ENCODE assay signal across 18 cellular contexts in genomic region chr3:71018794-71019193, GRCh38.
A peak's percentile ranks its signal among the peaks of the same experiment; 100 is the strongest.
DNase-seq lines count a peak whose midpoint lies in the region; ATAC-seq and TF ChIP-seq lines count a peak whose summit lies in the region.
"Had no signal": no experiment of that assay in that cellular context is flagged by ENCODE, and none has a peak within 500 bp of the region (broad histone marks: within the 10 kb centered on the region; RNA-seq: fewer than 3 reads in every experiment).

No MANE protein-coding gene starts in this region.

- no peaks in the 10 kb centered on the region for H3K27me3 Mint-ChIP-seq in activated CD8-positive, alpha-beta T cell treated with anti-CD3 and anti-CD28 coated beads for 36 hours
- no peaks in the 10 kb centered on the region for H3K27me3 Mint-ChIP-seq in activated CD8-positive, alpha-beta T cell treated with anti-CD3 and anti-CD28 coated beads, Interleukin-2, amount 10 ng/mL, durations not matched to agents 7 days and 5 days (ENCODE audit: low read depth)

- peaks cover 70% of the 10 kb centered on the region for H3K36me3 Mint-ChIP-seq in activated CD8-positive, alpha-beta T cell treated with anti-CD3 and anti-CD28 coated beads for 36 hours (ENCODE audit: low read depth)
- peaks cover 55% of the 10 kb centered on the region for H3K36me3 Mint-ChIP-seq in activated CD8-positive, alpha-beta T cell treated with anti-CD3 and anti-CD28 coated beads, Interleukin-2, amount 10 ng/mL, durations not matched to agents 7 days and 5 days (ENCODE audit: low read depth)

- H3K4me3 Mint-ChIP-seq in activated CD8-positive, alpha-beta T cell treated with anti-CD3 and anti-CD28 coated beads for 36 hours: no peak overlapping the region
- no peak overlapping the region for H3K4me3 Mint-ChIP-seq in activated CD8-positive, alpha-beta T cell treated with anti-CD3 and anti-CD28 coated beads, Interleukin-2, amount 10 ng/mL, durations not matched to agents 7 days and 5 days
- H3K4me3 Mint-ChIP-seq: H9; nephron progenitor cell; T-helper 1 cell treated with Interleukin-12 subunit alpha and Interleukin-12 subunit beta and Interleukin-4 antibody, amounts not matched to agents 30 μg/mL and 1 μg/mL, for 36 hours had no signal

- H3K27ac ChIP-seq in angular gyrus (ENCODE audit: low read depth, low read length) (peak overlapping the region; percentile 42), layer of hippocampus (ENCODE audit: low read depth, low read length) (peak overlapping the region; percentile 27), substantia nigra (ENCODE audit: low read depth, low read length, poor library complexity, severe bottlenecking) (peak overlapping the region; percentile 9)
- H3K27ac ChIP-seq: psoas muscle had no signal

- POLR2A ChIA-PET in activated CD8-positive, alpha-beta T cell treated with anti-CD3 and anti-CD28 coated beads for 36 hours (lab: Charles Lee): interaction anchor here (0.6 to 2.4 kb wide), 3 partner anchors 10 to 671 kb away, joined by 3 to 6 read pairs (median 5); no protein-coding TSS in a partner anchor
- POLR2A ChIA-PET in activated CD8-positive, alpha-beta T cell treated with anti-CD3 and anti-CD28 coated beads, Interleukin-2, amount 10 ng/mL, durations not matched to agents 7 days and 5 days (lab: Charles Lee): no interaction called here

- H3K27me3 ChIP-seq in layer of hippocampus (ENCODE audit: control insufficient read depth, insufficient read depth, low read length): no peaks in the 10 kb centered on the region

- H3K4me3 ChIP-seq in foreskin fibroblast (ENCODE audit: low read depth in 1 of 2, low read length in 2 of 2): no peak overlapping the region
- H3K4me3 ChIP-seq: psoas muscle had no signal

- peak overlapping the region; percentile 30 for H3K27ac Mint-ChIP-seq in activated CD8-positive, alpha-beta T cell treated with anti-CD3 and anti-CD28 coated beads for 36 hours
- no peak overlapping the region for H3K27ac Mint-ChIP-seq in activated CD8-positive, alpha-beta T cell treated with anti-CD3 and anti-CD28 coated beads, Interleukin-2, amount 10 ng/mL, durations not matched to agents 7 days and 5 days
- H3K27ac Mint-ChIP-seq: H9; nephron progenitor cell; T-helper 1 cell treated with Interleukin-12 subunit alpha and Interleukin-12 subunit beta and Interleukin-4 antibody, amounts not matched to agents 30 μg/mL and 1 μg/mL, for 36 hours had no signal

- CTCF ChIA-PET in activated CD8-positive, alpha-beta T cell treated with anti-CD3 and anti-CD28 coated beads for 36 hours (lab: Charles Lee): no interaction called here
- CTCF ChIA-PET in activated CD8-positive, alpha-beta T cell treated with anti-CD3 and anti-CD28 coated beads, Interleukin-2, amount 10 ng/mL, durations not matched to agents 7 days and 5 days (lab: Charles Lee): interaction anchor here (0.7 kb wide), 1 partner anchor 1897 kb away, joined by 3 read pairs; no protein-coding TSS in a partner anchor

- peaks cover 53% of the 10 kb centered on the region for H3K4me1 Mint-ChIP-seq in activated CD8-positive, alpha-beta T cell treated with anti-CD3 and anti-CD28 coated beads for 36 hours (ENCODE audit: low read depth)
- peaks cover 24% of the 10 kb centered on the region for H3K4me1 Mint-ChIP-seq in activated CD8-positive, alpha-beta T cell treated with anti-CD3 and anti-CD28 coated beads, Interleukin-2, amount 10 ng/mL, durations not matched to agents 7 days and 5 days (ENCODE audit: low read depth)

- no peak for ATAC-seq in activated CD8-positive, alpha-beta T cell treated with anti-CD3 and anti-CD28 coated beads for 36 hours
- no peak for ATAC-seq in activated CD8-positive, alpha-beta T cell treated with anti-CD3 and anti-CD28 coated beads, Interleukin-2, amount 10 ng/mL, durations not matched to agents 7 days and 5 days
- ATAC-seq: psoas muscle had no signal

- no peak for TF ChIP-seq CTCF in activated CD8-positive, alpha-beta T cell treated with anti-CD3 and anti-CD28 coated beads for 36 hours (IDR thresholded peaks at IDR 0.05)
- no peak for TF ChIP-seq CTCF in foreskin fibroblast (IDR thresholded peaks at IDR 0.05; ENCODE audit: low read depth, low read length)

- intact Hi-C loops in activated CD8-positive, alpha-beta T cell treated with anti-CD3 and anti-CD28 coated beads for 36 hours (cut with micrococcal nuclease): no loop called here

- DNase-seq in activated CD8-positive, alpha-beta T cell treated with anti-CD3 and anti-CD28 coated beads for 36 hours: no peak
- no peak for DNase-seq in activated CD8-positive, alpha-beta T cell treated with anti-CD3 and anti-CD28 coated beads, Interleukin-2, amount 10 ng/mL, durations not matched to agents 7 days and 5 days
- DNase-seq in substantia nigra (lab: John Stamatoyannopoulos, UW) (peak in 35 of 49 donors; percentile 2 to 73 (median 24)), NCI-H1092 treated with DMSO at 0.1 percent for 48 hours (lab: John Stamatoyannopoulos, UW) (no peak), foreskin fibroblast (no peak), GM03348 (ENCODE audit: low spot score) (no peak)
- DNase-seq: H9; KBM-7; NCI-H1930; NCI-H345; nephron progenitor cell; psoas muscle; SHP77; small intestine; stimulated activated CD4-positive, alpha-beta T cell treated with anti-CD3 and anti-CD28 coated beads, Interleukin-2, amount 100 ng/mL, for 48 hours had no signal

- peaks cover 6% of the 10 kb centered on the region for H3K9me3 Mint-ChIP-seq in activated CD8-positive, alpha-beta T cell treated with anti-CD3 and anti-CD28 coated beads for 36 hours
- H3K9me3 Mint-ChIP-seq in activated CD8-positive, alpha-beta T cell treated with anti-CD3 and anti-CD28 coated beads, Interleukin-2, amount 10 ng/mL, durations not matched to agents 7 days and 5 days (ENCODE audit: insufficient read depth): no peaks in the 10 kb centered on the region
- H3K9me3 Mint-ChIP-seq: T-helper 1 cell treated with Interleukin-12 subunit alpha and Interleukin-12 subunit beta and Interleukin-4 antibody, amounts not matched to agents 30 μg/mL and 1 μg/mL, for 36 hours had no signal

Comparison
In these comparisons a context has a peak if more than half of its experiments do, and no peak if none do; other contexts are left out.
1. DNase-seq: peak in substantia nigra (35 of 49); none in activated CD8-positive, alpha-beta T cell treated with anti-CD3 and anti-CD28 coated beads for 36 hours (single experiment), activated CD8-positive, alpha-beta T cell treated with anti-CD3 and anti-CD28 coated beads, Interleukin-2, amount 10 ng/mL, durations not matched to agents 7 days and 5 days (single experiment), NCI-H1092 treated with DMSO at 0.1 percent for 48 hours (single experiment), foreskin fibroblast (0 of 2) and GM03348 (single experiment).
2. Peak in every context shown above with its lines, with median percentiles within 50 percentile points of each other: H3K27ac ChIP-seq.